29 cellular contexts compared by ENCODE assay signal in genomic region chr2:196511258-196511971, GRCh38.
A peak's percentile ranks its signal among the peaks of the same experiment; 100 is the strongest.
DNase-seq lines count a peak whose midpoint lies in the region; TF ChIP-seq lines count a peak whose summit lies in the region.
"Had no signal": no experiment of that assay in that cellular context is flagged by ENCODE, and none has a peak within 500 bp of the region (broad histone marks: within the 10 kb centered on the region; RNA-seq: fewer than 3 reads in every experiment).

No MANE protein-coding gene starts in this region.

- peak overlapping the region; percentile 45 for H3K27ac Mint-ChIP-seq in osteocyte (ENCODE audit: unreplicated experiment)
- H3K27ac Mint-ChIP-seq: activated CD4-positive, alpha-beta memory T cell treated with anti-CD3 and anti-CD28 coated beads, Interleukin-2, amount 10 ng/mL, durations not matched to agents 7 days and 5 days; brain; naive thymus-derived CD4-positive, alpha-beta T cell had no signal

- TF ChIP-seq CTCF in esophagus squamous epithelium (IDR thresholded peaks at IDR 0.05) (no peak), osteocyte (IDR thresholded peaks at IDR 0.05) (no peak), BE2C (IDR thresholded peaks at IDR 0.05; ENCODE audit: low read depth, low read length) (no peak)

- no peaks in the 10 kb centered on the region for H3K27me3 Mint-ChIP-seq in osteocyte (ENCODE audit: unreplicated experiment)
- H3K27me3 Mint-ChIP-seq: brain had no signal

- peak overlapping the region in 3 of 4 donors; percentile 64 to 80 (median 71) for H3K27ac ChIP-seq in esophagus squamous epithelium
- H3K27ac ChIP-seq: C4-2B, dorsolateral prefrontal cortex, tibial nerve had no signal

- 22 to 60% methylated on average over 2 of the region's 2 CpGs for WGBS in esophagus squamous epithelium, 2 donors

- H3K9me3 ChIP-seq in esophagus squamous epithelium, result no peaks in the 10 kb centered on the region
- no peaks in the 10 kb centered on the region for H3K9me3 ChIP-seq in BE2C
- H3K9me3 ChIP-seq: Caco-2, tibial nerve had no signal

- H3K4me1 ChIP-seq in esophagus squamous epithelium (peaks cover 14 to 82% (median 29%) of the 10 kb centered on the region in 3 donors), BE2C (peaks cover 10% of the 10 kb centered on the region)
- H3K4me1 ChIP-seq: Caco-2 had no signal

- intact Hi-C loops in esophagus squamous epithelium (cut with DNase I), result no loop called here

- H3K9me3 Mint-ChIP-seq in osteocyte (ENCODE audit: unreplicated experiment), result no peaks in the 10 kb centered on the region
- H3K9me3 Mint-ChIP-seq: activated CD4-positive, alpha-beta memory T cell treated with anti-CD3 and anti-CD28 coated beads, Interleukin-2, amount 10 ng/mL, durations not matched to agents 7 days and 5 days; brain; naive thymus-derived CD4-positive, alpha-beta T cell had no signal

- H3K4me3 Mint-ChIP-seq in osteocyte (ENCODE audit: unreplicated experiment), result no peak overlapping the region
- H3K4me3 Mint-ChIP-seq: activated CD4-positive, alpha-beta memory T cell treated with anti-CD3 and anti-CD28 coated beads, Interleukin-2, amount 10 ng/mL, durations not matched to agents 7 days and 5 days; brain; naive thymus-derived CD4-positive, alpha-beta T cell had no signal

- H3K4me1 Mint-ChIP-seq in osteocyte (ENCODE audit: unreplicated experiment), result peaks cover 24% of the 10 kb centered on the region
- H3K4me1 Mint-ChIP-seq: activated CD4-positive, alpha-beta memory T cell treated with anti-CD3 and anti-CD28 coated beads, Interleukin-2, amount 10 ng/mL, durations not matched to agents 7 days and 5 days had no signal

- H3K4me3 ChIP-seq in esophagus squamous epithelium, result no peak overlapping the region
- H3K4me3 ChIP-seq in BE2C (ENCODE audit: low read depth, low read length), result no peak overlapping the region
- H3K4me3 ChIP-seq: dorsolateral prefrontal cortex, tibial nerve had no signal

- H3K36me3 Mint-ChIP-seq in osteocyte (ENCODE audit: unreplicated experiment), result peaks cover 3% of the 10 kb centered on the region
- H3K36me3 Mint-ChIP-seq: brain; naive thymus-derived CD4-positive, alpha-beta T cell had no signal

- H3K27me3 ChIP-seq in esophagus squamous epithelium, result no peaks in the 10 kb centered on the region
- H3K27me3 ChIP-seq in BE2C, result no peaks in the 10 kb centered on the region
- H3K27me3 ChIP-seq: dorsolateral prefrontal cortex, tibial nerve had no signal

- peak; percentile 10 for DNase-seq in GM04504 (ENCODE audit: low read depth)
- DNase-seq in NCI-H446 treated with DMSO at 0.1 percent for 48 hours (lab: John Stamatoyannopoulos, UW), result peak; percentile 40
- DNase-seq in esophagus squamous epithelium (lab: John Stamatoyannopoulos, UW), result no peak
- no peak for DNase-seq in osteocyte (ENCODE audit: extremely low spot score, unreplicated experiment)
- DNase-seq in BE2C, result no peak
- no peak for DNase-seq in CD1c-positive myeloid dendritic cell (ENCODE audit: extremely low spot score)
- DNase-seq in HPDE6-E6E7 (ENCODE audit: extremely low spot score), result no peak
- DNase-seq: activated CD4-positive, alpha-beta memory T cell treated with anti-CD3 and anti-CD28 coated beads, Interleukin-2, amount 10 ng/mL, durations not matched to agents 7 days and 5 days; activated CD4-positive, CD25-positive, alpha-beta regulatory T cell treated with anti-CD3 and anti-CD28 coated beads, Interleukin-2, amount 50 U/mL, for 72 hours; activated CD8-positive, alpha-beta memory T cell treated with anti-CD3 and anti-CD28 coated beads, Interleukin-2, amount 50 U/mL, for 4 hours; activated naive CD4-positive, alpha-beta T cell treated with Interleukin-2 at 50 U/mL for 16 hours; Caco-2; DND-41; dorsolateral prefrontal cortex; KBM-7; left ventricle myocardium superior; midbrain; naive thymus-derived CD4-positive, alpha-beta T cell; NCI-H1092 treated with DMSO at 0.1 percent for 48 hours; NCI-H1694 treated with DMSO at 0.1 percent for 48 hours; NCI-H2171 treated with DMSO at 0.1 percent for 48 hours; NCI-H524; NK-92 treated with Interleukin-12 subunit alpha and Interleukin-12 subunit beta, amount 100 ng/mL, for 24 hours; nucleus accumbens; stimulated activated CD4-positive, alpha-beta T cell treated with anti-CD3 and anti-CD28 coated beads, Interleukin-15, amount 100 ng/mL, for 24 hours; stimulated activated CD4-positive, alpha-beta T cell treated with anti-CD3 and anti-CD28 coated beads, Interleukin-4, amount 100 ng/mL, for 4 hours had no signal

- TF ChIP-seq POLR2A in esophagus squamous epithelium (IDR thresholded peaks at IDR 0.05), result no peak

- H3K36me3 ChIP-seq in esophagus squamous epithelium (no peaks in the 10 kb centered on the region), BE2C (no peaks in the 10 kb centered on the region)
- H3K36me3 ChIP-seq: tibial nerve had no signal

Comparison
In these comparisons a context has a peak if more than half of its experiments do, and no peak if none do; other contexts are left out.
1. DNase-seq: peak in GM04504 (single experiment) and NCI-H446 treated with DMSO at 0.1 percent for 48 hours (single experiment); none in esophagus squamous epithelium (single experiment), osteocyte (single experiment), BE2C (single experiment), CD1c-positive myeloid dendritic cell (single experiment) and HPDE6-E6E7 (single experiment).